ENCODE assay signal across 17 cellular contexts in the genomic region with DNA sequence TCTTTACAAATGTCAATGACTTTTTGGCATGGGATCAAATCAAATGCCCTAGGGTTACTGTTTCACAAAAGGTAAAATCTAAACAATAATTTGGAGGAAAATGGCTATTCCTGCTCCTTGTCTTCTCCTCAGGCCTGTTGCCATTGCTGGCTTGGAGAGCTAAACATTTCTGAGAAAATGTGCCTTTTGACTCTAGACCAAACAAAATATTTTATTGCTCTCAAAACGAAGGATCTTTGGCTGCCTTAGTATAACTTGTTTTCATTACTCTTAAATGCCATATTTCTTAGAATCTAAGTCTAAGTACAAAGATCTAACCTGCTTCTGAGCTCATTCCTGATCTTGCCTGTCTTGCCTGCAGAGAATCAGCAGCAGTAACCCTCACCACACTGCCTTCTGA.
DNase-seq lines count a peak whose midpoint lies in the region; ATAC-seq, FAIRE-seq and TF ChIP-seq lines count a peak whose summit lies in the region.
"Had no signal": no experiment of that assay in that cellular context is flagged by ENCODE, and none has a peak within 500 bp of the region (broad histone marks: within the 10 kb centered on the region; RNA-seq: fewer than 3 reads in every experiment).

No MANE protein-coding gene starts in this region.

- H3K36me3 ChIP-seq in IMR-90 (ENCODE audit: control insufficient read depth, insufficient read depth, low read length) (no peaks in the 10 kb centered on the region), osteoblast (ENCODE audit: insufficient read depth, low read length) (no peaks in the 10 kb centered on the region), aorta (ENCODE audit: control insufficient read depth in 1 of 2, insufficient read depth in 2 of 2, low read length in 1 of 2) (no peaks in the 10 kb centered on the region)
- H3K36me3 ChIP-seq: HAP-1 had no signal

- TF ChIP-seq CTCF in IMR-90 (conservative IDR thresholded peaks at IDR 0.05; ENCODE audit: low read depth, low read length), result no peak
- no peak for TF ChIP-seq CTCF in osteoblast (IDR thresholded peaks at IDR 0.05; ENCODE audit: extremely low read depth, low read depth, low read length)

- peak overlapping the region; percentile 22 for H2AK5ac ChIP-seq in IMR-90 (ENCODE audit: low read depth, low read length)

- H4K91ac ChIP-seq in IMR-90 (ENCODE audit: insufficient read depth, low read depth, low read length), result 0 out of 2 replicates have a peak overlapping the region, but pooled peaks have one; percentile 23

- POLR2A ChIA-PET in IMR-90 (lab: Charles Lee; ENCODE audit: unreplicated experiment), result no interaction called here

- no peaks in the 10 kb centered on the region; the same call in 1 of the 2 replicates for H3K9me3 ChIP-seq in IMR-90 (ENCODE audit: control insufficient read depth, insufficient read depth, low read length)
- no peaks in the 10 kb centered on the region for H3K9me3 ChIP-seq in osteoblast (ENCODE audit: low read depth, low read length)
- no peaks in the 10 kb centered on the region for H3K9me3 ChIP-seq in aorta (ENCODE audit: control insufficient read depth, low read length)
- H3K9me3 ChIP-seq: HAP-1 had no signal

- peak overlapping the region in 1 of 2 experiments; percentile 74; a peak in 3 of 4 replicates for H4K8ac ChIP-seq in IMR-90 (ENCODE audit: low read depth in 2 of 2, low read length in 2 of 2)

- in situ Hi-C loops in IMR-90 (cut with MboI; ENCODE audit: low sequenced_read_pairs), result no loop called here

- no peaks in the 10 kb centered on the region for H4K20me1 ChIP-seq in IMR-90 (ENCODE audit: insufficient read depth, low read length)
- H4K20me1 ChIP-seq in osteoblast (ENCODE audit: insufficient read depth, low read length), result no peaks in the 10 kb centered on the region

- no peak overlapping the region for H3K9ac ChIP-seq in IMR-90 (ENCODE audit: low read depth, low read length)

- dilution Hi-C loops in IMR-90 (cut with HindIII; ENCODE audit: low sequenced_read_pairs, unreplicated experiment), result no loop called here

- peak overlapping the region; percentile 93 for H4K5ac ChIP-seq in IMR-90 (ENCODE audit: low read depth, low read length)

- H3K4me1 ChIP-seq in IMR-90 (ENCODE audit: control insufficient read depth, insufficient read depth, low read length) (peaks cover 2% of the 10 kb centered on the region; the same call in 1 of the 2 replicates), osteoblast (ENCODE audit: insufficient read depth, low read length) (peaks cover 15% of the 10 kb centered on the region), aorta (ENCODE audit: control insufficient read depth in 1 of 2, insufficient read depth in 2 of 2, low read length in 2 of 2) (peaks cover 0 to 3% of the 10 kb centered on the region in 2 donors)
- H3K4me1 ChIP-seq: HAP-1 had no signal

- H3K27ac ChIP-seq in IMR-90 (ENCODE audit: insufficient read depth, low read length), result peak overlapping the region; percentile 39; the same call in 1 of the 2 replicates
- no peak overlapping the region for H3K27ac ChIP-seq in osteoblast (ENCODE audit: low read depth, low read length)
- peak overlapping the region in 1 of 2 donors; percentile 44 for H3K27ac ChIP-seq in aorta (ENCODE audit: low read depth in 1 of 2, low read length in 2 of 2)
- H3K27ac ChIP-seq: A549 had no signal

- no peaks in the 10 kb centered on the region for H3K9me1 ChIP-seq in IMR-90 (ENCODE audit: insufficient read depth, low read length)

- no peak overlapping the region for H3K23ac ChIP-seq in IMR-90 (ENCODE audit: low read depth, low read length)

- H3K79me1 ChIP-seq in IMR-90 (ENCODE audit: low read depth in 1 of 2, low read length in 2 of 2), result no peaks in the 10 kb centered on the region; a peak in 1 of 4 replicates

- no TSS peak for BruUV-seq in IMR-90 (replicated peaks; lab: Mats Ljungman, UMichigan)

- H2BK5ac ChIP-seq in IMR-90 (ENCODE audit: low read depth, low read length, poor library complexity, severe bottlenecking), result no peak overlapping the region

- TF ChIP-seq POLR2A in IMR-90 (IDR thresholded peaks at IDR 0.05; ENCODE audit: low read depth, low read length), result no peak

- CTCF ChIA-PET in IMR-90 (lab: Yijun Ruan, JAX), result interaction anchor here (0.8 kb wide), 1 partner anchor 38 kb away, joined by 6 read pairs; no protein-coding TSS in a partner anchor

- no peak overlapping the region for H2BK15ac ChIP-seq in IMR-90 (ENCODE audit: low read depth, low read length)

- H3K4me3 ChIP-seq in IMR-90 (ENCODE audit: insufficient read depth, low read depth, low read length) (no peak overlapping the region), osteoblast (ENCODE audit: insufficient read depth, low read length) (no peak overlapping the region), aorta (ENCODE audit: low read length in 2 of 2) (peak overlapping the region in 1 of 2 donors; percentile 10)
- H3K4me3 ChIP-seq: A549, HAP-1 had no signal

- H2BK20ac ChIP-seq in IMR-90 (ENCODE audit: low read depth, low read length), result peak overlapping the region; percentile 46; the same call in 1 of the 2 replicates

- no peak overlapping the region for H2AK9ac ChIP-seq in IMR-90 (replicated peaks; ENCODE audit: low read depth, low read length, poor library complexity)

- no CpG with 5 or more reads among the region's 1 CpG for WGBS in IMR-90 (ENCODE audit: extremely low coverage in 2 of 2, insufficient read length in 1 of 2), 2 experiments
- 3 to 7% methylated on average over 1 of the region's 1 CpG for WGBS in aorta, 2 donors

- no peaks in the 10 kb centered on the region for H3K27me3 ChIP-seq in IMR-90 (ENCODE audit: control insufficient read depth, insufficient read depth, low read length)
- no peaks in the 10 kb centered on the region for H3K27me3 ChIP-seq in osteoblast (ENCODE audit: insufficient read depth, low read length)
- no peaks in the 10 kb centered on the region for H3K27me3 ChIP-seq in aorta (ENCODE audit: control insufficient read depth in 1 of 2, insufficient read depth in 2 of 2, low read length in 1 of 2)

- H3K4me2 ChIP-seq in IMR-90 (ENCODE audit: low read depth, low read length), result no peak overlapping the region; the same call in 1 of the 2 replicates
- H3K4me2 ChIP-seq in osteoblast (ENCODE audit: insufficient read depth, low read length), result no peak overlapping the region
- H3K4me2 ChIP-seq: A549 had no signal

- H3K56ac ChIP-seq in IMR-90 (ENCODE audit: extremely low read depth, insufficient read depth, low read length), result no peak overlapping the region

- peak overlapping the region; percentile 21; the same call in 1 of the 2 replicates for H2BK120ac ChIP-seq in IMR-90 (ENCODE audit: low read depth, low read length)

- intact Hi-C loops in IMR-90 (cut with micrococcal nuclease), result no loop called here
- intact Hi-C loops in aorta (cut with DNase I), result no loop called here

- FAIRE-seq in endometrium (lab: Jason Lieb, UNC), result peak; percentile 74
- FAIRE-seq: A549, H1, HepG2, HTR-8/SVneo had no signal

- ATAC-seq in IMR-90 (ENCODE audit: low read depth) (peak; percentile 27; the same call in 1 of the 2 replicates), aorta (ENCODE audit: low FRiP score) (peak; percentile 63)
- ATAC-seq: A549, HepG2 had no signal

- no peak for TF ChIP-seq RAD21 in IMR-90 (IDR thresholded peaks at IDR 0.05; ENCODE audit: low read length)

- peak overlapping the region; percentile 95 for H3K18ac ChIP-seq in IMR-90 (ENCODE audit: low read depth, low read length)

- DNase-seq in IMR-90 (no peak), osteoblast (ENCODE audit: insufficient read length, low spot score, missing footprints) (no peak), aorta (no peak), amygdala (lab: John Stamatoyannopoulos, UW) (no peak), GDM1 (lab: John Stamatoyannopoulos, UW) (no peak)
- DNase-seq in stimulated activated CD4-positive, alpha-beta T cell treated with anti-CD3 and anti-CD28 coated beads, Interleukin-1b, Interleukin-23, amount 100 ng/mL, for 48 hours, result no peak
- DNase-seq: Caco-2; CD8-positive, alpha-beta memory T cell; DND-41; GF-D8; HFFc6 had no signal

- H3K14ac ChIP-seq in IMR-90 (replicated peaks; ENCODE audit: low read depth, low read length), result 0 out of 2 replicates have a peak overlapping the region, but pooled peaks have one; percentile 13

- no peaks in the 10 kb centered on the region for H3K79me2 ChIP-seq in osteoblast (ENCODE audit: insufficient read depth, low read length)

- H2AFZ ChIP-seq in IMR-90 (replicated peaks; ENCODE audit: low read length, poor library complexity), result no peak overlapping the region
- peak overlapping the region; percentile 60 for H2AFZ ChIP-seq in osteoblast (ENCODE audit: low read length)

- H3K4ac ChIP-seq in IMR-90 (ENCODE audit: low read depth, low read length), result peak overlapping the region; percentile 59

TF ChIP-seq in IMR-90, 13 proteins besides CTCF, POLR2A, EP300 and RAD21 (continues in another document):
- TF ChIP-seq RCOR1 (IDR thresholded peaks at IDR 0.05; ENCODE audit: insufficient replicate concordance, low read length) (no peak), MAFK (IDR thresholded peaks at IDR 0.05; ENCODE audit: low read depth, low read length) (no peak), CEBPB (IDR thresholded peaks at IDR 0.05; ENCODE audit: low read depth, low read length) (no peak), CHD1 (IDR thresholded peaks at IDR 0.05; ENCODE audit: low read depth, low read length) (no peak), FOS (IDR thresholded peaks at IDR 0.05; ENCODE audit: low read depth, low read length) (no peak), BHLHE40 (IDR thresholded peaks at IDR 0.05; ENCODE audit: low read depth, low read length) (no peak), NFE2L2 (IDR thresholded peaks at IDR 0.05; ENCODE audit: low read depth, low read length) (no peak), SMC3 (IDR thresholded peaks at IDR 0.05; ENCODE audit: low read depth, low read length) (no peak), RFX5 (IDR thresholded peaks at IDR 0.05; ENCODE audit: low read depth, low read length) (no peak), MXI1 (IDR thresholded peaks at IDR 0.05; ENCODE audit: borderline replicate concordance, low read depth, low read length) (no peak)
- TF ChIP-seq, protein P1, sequence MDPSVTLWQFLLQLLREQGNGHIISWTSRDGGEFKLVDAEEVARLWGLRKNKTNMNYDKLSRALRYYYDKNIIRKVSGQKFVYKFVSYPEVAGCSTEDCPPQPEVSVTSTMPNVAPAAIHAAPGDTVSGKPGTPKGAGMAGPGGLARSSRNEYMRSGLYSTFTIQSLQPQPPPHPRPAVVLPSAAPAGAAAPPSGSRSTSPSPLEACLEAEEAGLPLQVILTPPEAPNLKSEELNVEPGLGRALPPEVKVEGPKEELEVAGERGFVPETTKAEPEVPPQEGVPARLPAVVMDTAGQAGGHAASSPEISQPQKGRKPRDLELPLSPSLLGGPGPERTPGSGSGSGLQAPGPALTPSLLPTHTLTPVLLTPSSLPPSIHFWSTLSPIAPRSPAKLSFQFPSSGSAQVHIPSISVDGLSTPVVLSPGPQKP (IDR thresholded peaks at IDR 0.05; ENCODE audit: borderline replicate concordance, low read depth, low read length), result no peak
